8 cellular contexts compared by ENCODE assay signal in the genomic region with DNA sequence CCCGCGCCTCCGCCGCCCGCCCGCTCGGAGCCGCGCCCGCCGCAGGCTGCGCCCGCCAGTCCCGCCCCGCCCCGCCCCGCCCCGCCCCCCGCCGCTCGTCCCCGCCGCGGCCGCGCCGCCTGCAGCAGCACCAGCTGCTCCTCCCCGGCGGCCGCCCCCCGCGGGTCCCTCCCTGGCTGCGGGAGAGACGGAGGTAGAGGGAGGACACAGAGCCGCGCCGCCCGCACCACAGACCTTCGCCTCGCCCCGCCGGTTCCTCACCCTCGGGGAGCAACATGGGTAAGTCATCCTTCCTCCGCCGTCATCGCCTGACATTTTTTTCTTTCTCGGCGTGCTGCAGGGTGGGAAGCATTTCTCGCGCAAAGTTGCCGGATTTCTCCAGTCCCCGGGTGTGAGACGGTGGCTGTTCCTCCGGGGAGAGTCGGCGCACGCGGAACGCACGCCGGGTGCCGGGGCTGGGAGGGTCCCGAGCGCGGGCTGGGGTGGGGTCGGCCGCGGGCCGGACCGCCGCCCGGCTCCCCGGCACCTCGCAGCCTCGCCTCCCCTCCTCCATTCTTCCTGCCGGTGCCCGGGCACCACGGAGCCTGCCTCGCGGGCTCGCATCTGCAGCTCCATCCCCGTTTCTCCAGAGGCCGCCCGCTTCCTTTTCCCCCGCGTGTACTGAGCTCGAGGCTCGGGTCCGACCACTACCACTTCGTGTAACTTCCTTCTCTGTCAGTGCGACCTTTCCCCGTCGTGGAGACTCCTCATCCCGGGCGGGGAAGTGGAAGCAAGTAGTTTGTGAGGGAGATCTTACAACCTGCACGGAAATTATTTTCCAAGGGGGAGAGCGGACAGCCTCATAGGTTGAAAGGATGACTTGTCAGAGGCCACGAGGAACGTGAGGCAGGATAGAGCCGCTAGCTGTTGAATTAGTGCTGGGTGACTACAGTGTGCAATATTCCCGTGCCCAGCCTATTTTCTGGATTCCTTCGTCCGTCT. TPM values are rescaled to one million over a fixed set of nuclear protein-coding genes. Genes with fewer than 3 reads are reported as not detected.
DNase-seq lines count a peak whose midpoint lies in the region; ATAC-seq and TF ChIP-seq lines count a peak whose summit lies in the region.

A gene with protein sequence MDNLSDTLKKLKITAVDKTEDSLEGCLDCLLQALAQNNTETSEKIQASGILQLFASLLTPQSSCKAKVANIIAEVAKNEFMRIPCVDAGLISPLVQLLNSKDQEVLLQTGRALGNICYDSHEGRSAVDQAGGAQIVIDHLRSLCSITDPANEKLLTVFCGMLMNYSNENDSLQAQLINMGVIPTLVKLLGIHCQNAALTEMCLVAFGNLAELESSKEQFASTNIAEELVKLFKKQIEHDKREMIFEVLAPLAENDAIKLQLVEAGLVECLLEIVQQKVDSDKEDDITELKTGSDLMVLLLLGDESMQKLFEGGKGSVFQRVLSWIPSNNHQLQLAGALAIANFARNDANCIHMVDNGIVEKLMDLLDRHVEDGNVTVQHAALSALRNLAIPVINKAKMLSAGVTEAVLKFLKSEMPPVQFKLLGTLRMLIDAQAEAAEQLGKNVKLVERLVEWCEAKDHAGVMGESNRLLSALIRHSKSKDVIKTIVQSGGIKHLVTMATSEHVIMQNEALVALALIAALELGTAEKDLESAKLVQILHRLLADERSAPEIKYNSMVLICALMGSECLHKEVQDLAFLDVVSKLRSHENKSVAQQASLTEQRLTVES (plus strand): TSS at position 94 of the 981 bp plus-strand sequence. CDS start 182 bp downstream, at position 276.

- WGBS in thymus, result under 1% methylated on average over 103 of the region's 103 CpGs

- POLR2A ChIA-PET in CD4-positive, alpha-beta memory T cell (lab: Charles Lee; ENCODE audit: partially characterized antibody), result interaction anchor here (0.7 to 5.3 kb wide), 22 partner anchors 9 to 1832 kb away, joined by 3 to 50 read pairs (median 6); partner anchors contain the start of genes ADH5, DNAJB14, EIF4E and H2AZ1
- POLR2A ChIA-PET in Panc1 (lab: Charles Lee), result interaction anchor here (1.7 kb wide), 1 partner anchor 9 kb away, joined by 6 read pairs; no protein-coding TSS in a partner anchor

- DNase-seq in CD4-positive, alpha-beta memory T cell, result peak in 4 of 5 donors; percentile 74 to 89 (median 79)
- peak; percentile 58 for DNase-seq in HK-2 (ENCODE audit: unreplicated experiment)
- no peak for DNase-seq in Panc1 (ENCODE audit: low read depth, low spot score)
- peak; percentile 60 for DNase-seq in globus pallidus (ENCODE audit: low spot score)
- DNase-seq in nucleus accumbens (lab: John Stamatoyannopoulos, UW), result peak in 54 of 56 donors; percentile 4 to 92 (median 62)

- BruUV-seq in Panc1 (replicated peaks; lab: Mats Ljungman, UMichigan), result no TSS peak

- in situ Hi-C loops in Panc1 (cut with HindIII; ENCODE audit: low pct_unique_long_range_greater_than_20kb, low sequenced_read_pairs), result no loop called here

- peak within 1 kb of the TSS; percentile 86 for H3K27ac ChIP-seq in CD4-positive, alpha-beta memory T cell (ENCODE audit: low read depth, low read length)
- peak within 1 kb of the TSS; percentile 89 for H3K27ac ChIP-seq in Panc1 (ENCODE audit: low read length)
- H3K27ac ChIP-seq in thymus (ENCODE audit: low read depth), result peak within 1 kb of the TSS; percentile 95

- H3K9me3 Mint-ChIP-seq in CD4-positive, alpha-beta memory T cell, result no peaks in the 10 kb centered on the region
- H3K9me3 Mint-ChIP-seq in activated naive CD8-positive, alpha-beta T cell (ENCODE audit: low read depth), result no peaks in the 10 kb centered on the region

- no peaks in the 10 kb centered on the region for H3K27me3 ChIP-seq in CD4-positive, alpha-beta memory T cell (ENCODE audit: insufficient read depth, low read length)
- H3K27me3 ChIP-seq in Panc1 (ENCODE audit: control insufficient read depth, insufficient read depth, low read length) (no peaks in the 10 kb centered on the region), thymus (ENCODE audit: control insufficient read depth, insufficient read depth) (no peaks in the 10 kb centered on the region)

- peaks cover 37 to 60% (median 48%) of the 10 kb centered on the region in 4 donors for H3K4me1 Mint-ChIP-seq in CD4-positive, alpha-beta memory T cell
- H3K4me1 Mint-ChIP-seq in activated naive CD8-positive, alpha-beta T cell (ENCODE audit: low read depth), result peaks cover 49% of the 10 kb centered on the region

- H3K36me3 ChIP-seq in CD4-positive, alpha-beta memory T cell (ENCODE audit: insufficient read depth, low read length), result no peaks in the 10 kb centered on the region
- no peaks in the 10 kb centered on the region for H3K36me3 ChIP-seq in Panc1 (ENCODE audit: control insufficient read depth, insufficient read depth, low read length)
- no peaks in the 10 kb centered on the region for H3K36me3 ChIP-seq in thymus (ENCODE audit: control insufficient read depth, insufficient read depth)

- TF ChIP-seq CTCF in Panc1 (IDR thresholded peaks at IDR 0.05), result no peak

- H3K36me3 Mint-ChIP-seq in CD4-positive, alpha-beta memory T cell, result peaks cover 0 to 11% of the 10 kb centered on the region in 2 donors
- H3K36me3 Mint-ChIP-seq in activated naive CD8-positive, alpha-beta T cell, result no peaks in the 10 kb centered on the region

- H3K9me3 ChIP-seq in CD4-positive, alpha-beta memory T cell (ENCODE audit: control insufficient read depth in 1 of 2, low read length in 2 of 2), result no peaks in the 10 kb centered on the region
- H3K9me3 ChIP-seq in Panc1 (ENCODE audit: control insufficient read depth, insufficient read depth, low read depth, low read length) (no peaks in the 10 kb centered on the region), thymus (ENCODE audit: control insufficient read depth) (no peaks in the 10 kb centered on the region)

- H3K4me3 Mint-ChIP-seq in CD4-positive, alpha-beta memory T cell, result peak within 1 kb of the TSS; percentile 93 to 98 (median 96)
- H3K4me3 Mint-ChIP-seq in activated naive CD8-positive, alpha-beta T cell, result peak within 1 kb of the TSS; percentile 98

- CTCF ChIA-PET in CD4-positive, alpha-beta memory T cell (lab: Charles Lee; ENCODE audit: partially characterized antibody), result interaction anchor here (0.6 to 2.9 kb wide), 7 partner anchors 28 to 733 kb away, joined by 3 to 17 read pairs (median 4); partner anchors contain the start of genes METAP1 and STPG2
- CTCF ChIA-PET in Panc1 (lab: Charles Lee), result no interaction called here

- peak within 1 kb of the TSS; percentile 76 to 82 for H3K4me3 ChIP-seq in CD4-positive, alpha-beta memory T cell (ENCODE audit: low read length in 2 of 2)
- H3K4me3 ChIP-seq in Panc1 (ENCODE audit: low read depth in 2 of 2, low read length in 2 of 2), result peak within 1 kb of the TSS; percentile 74 to 93
- H3K4me3 ChIP-seq in thymus (ENCODE audit: low read length), result peak within 1 kb of the TSS; percentile 81

- peak; percentile 14 for ATAC-seq in GM19452 (IDR thresholded peaks at IDR 0.05; ENCODE audit: unreplicated experiment)
- peak; percentile 27 for ATAC-seq in Panc1

- peaks cover 32% of the 10 kb centered on the region for H3K4me1 ChIP-seq in CD4-positive, alpha-beta memory T cell (ENCODE audit: insufficient read depth, low read length)
- H3K4me1 ChIP-seq in Panc1 (ENCODE audit: control insufficient read depth, insufficient read depth, low read length) (peaks cover 8% of the 10 kb centered on the region; the same call in 1 of the 2 replicates), thymus (ENCODE audit: control insufficient read depth, insufficient read depth, low read length) (peaks cover 8% of the 10 kb centered on the region)

- intact Hi-C loops in CD4-positive, alpha-beta memory T cell (cut with micrococcal nuclease), result loop anchor here (1.0 to 10.0 kb wide), 10 partner anchors 27 to 1685 kb away; partner anchors contain the start of genes DAPP1, DNAJB14, EIF4E and METAP1
- intact Hi-C loops in Panc1 (cut with micrococcal nuclease; ENCODE audit: unreplicated experiment), result no loop called here

- H3K27me3 Mint-ChIP-seq in CD4-positive, alpha-beta memory T cell, result no peaks in the 10 kb centered on the region
- H3K27me3 Mint-ChIP-seq in activated naive CD8-positive, alpha-beta T cell, result no peaks in the 10 kb centered on the region

- H3K27ac Mint-ChIP-seq in CD4-positive, alpha-beta memory T cell, result peak within 1 kb of the TSS; percentile 90 to 98 (median 93)
- peak within 1 kb of the TSS; percentile 96 for H3K27ac Mint-ChIP-seq in activated naive CD8-positive, alpha-beta T cell

RNA-seq across cellular contexts. Expression of the gene that starts here (rescaled TPM):
- total RNA-seq in CD4-positive, alpha-beta memory T cell, result 10 to 100 TPM; 44.6 to 48.3 TPM
- polyA plus RNA-seq in CD4-positive, alpha-beta memory T cell, result 10 to 100 TPM; 36.7 to 43.0 TPM
- 39.7 TPM for total RNA-seq in Panc1 (2021; ENCODE audit: unreplicated experiment)
- polyA plus RNA-seq in Panc1 (2012; ENCODE audit: insufficient read length), result 25.1 TPM
- polyA plus RNA-seq in thymus, result 23.6 TPM
